In the genomic region with DNA sequence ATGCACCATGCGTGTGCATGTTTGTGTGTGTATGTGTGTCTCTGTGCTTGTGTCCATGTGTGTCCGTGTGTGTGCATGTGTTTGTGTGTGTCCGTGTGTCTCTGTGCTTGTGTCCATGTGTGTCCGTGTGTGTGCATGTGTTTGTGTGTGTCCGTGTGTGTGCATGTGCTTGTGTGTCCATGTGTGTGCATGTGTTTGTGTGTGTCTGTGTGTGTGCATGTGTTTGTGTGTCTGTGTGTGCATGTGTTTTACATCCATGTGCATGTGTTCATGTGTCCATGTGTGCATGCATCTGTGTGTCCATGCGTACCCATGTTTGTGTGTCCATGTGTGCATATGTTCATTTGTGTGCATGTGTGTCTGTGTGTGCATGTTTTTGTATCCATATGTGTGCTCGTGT, we compare ENCODE assay signal across 19 cellular contexts.
DNase-seq lines count a peak whose midpoint lies in the region; ATAC-seq, FAIRE-seq and TF ChIP-seq lines count a peak whose summit lies in the region.
"Had no signal": no experiment of that assay in that cellular context is flagged by ENCODE, and none has a peak within 500 bp of the region (broad histone marks: within the 10 kb centered on the region; RNA-seq: fewer than 3 reads in every experiment).

No MANE protein-coding gene starts in this region.

- BruUV-seq in GM12878 (replicated peaks; lab: Mats Ljungman, UMichigan): no TSS peak

- no peak overlapping the region for H2BK15ac ChIP-seq in mesenchymal stem cell (ENCODE audit: low read depth, poor library complexity, severe bottlenecking)

- H3K4ac ChIP-seq in mesenchymal stem cell (ENCODE audit: low read depth in 1 of 2, low read length in 2 of 2): no peak overlapping the region

- 84% methylated on average over 7 of the region's 7 CpGs for WGBS in GM12878 (ENCODE audit: insufficient coverage, insufficient replicate concordance, low lambda C conversion rate, missing lambda C conversion rate)
- WGBS in mesenchymal stem cell: 91% methylated on average over 7 of the region's 7 CpGs

- H3K36me3 Mint-ChIP-seq in CD4-positive, alpha-beta T cell (ENCODE audit: low read depth): no peaks in the 10 kb centered on the region

- H4K8ac ChIP-seq in mesenchymal stem cell (ENCODE audit: low read length): no peak overlapping the region

- H3K4me1 Mint-ChIP-seq in CD4-positive, alpha-beta T cell (ENCODE audit: low read depth): peaks cover 66% of the 10 kb centered on the region

- no peak overlapping the region for H3K4me3 ChIP-seq in GM12878
- no peak overlapping the region for H3K4me3 ChIP-seq in mesenchymal stem cell (ENCODE audit: insufficient read depth in 1 of 2, low read depth in 1 of 2, low read length in 2 of 2)
- H3K4me3 ChIP-seq: Peyer's patch had no signal

- RAD21 ChIA-PET in GM12878 (lab: Charles Lee; ENCODE audit: unreplicated experiment): no interaction called here

- ATAC-seq in CD4-positive, alpha-beta T cell (ENCODE audit: poor library complexity): no peak
- no peak for ATAC-seq in GM12878
- no peak for ATAC-seq in activated CD4-positive, CD25-positive, alpha-beta regulatory T cell treated with anti-CD3 and anti-CD28 coated beads, Interleukin-2, amount 50 U/mL, for 24 hours
- ATAC-seq: SK-N-SH treated with all-trans-retinoic acid at 6 μM for 48 hours had no signal

- TF ChIP-seq CTCF in CD4-positive, alpha-beta T cell (IDR thresholded peaks at IDR 0.05): no peak
- TF ChIP-seq CTCF in GM12878 (IDR thresholded peaks at IDR 0.05 in 2 of 3, conservative IDR thresholded peaks at IDR 0.05 in 1 of 3; ENCODE audit: control insufficient read depth in 2 of 3, extremely low read depth in 1 of 3, insufficient read depth in 1 of 3, low read depth in 3 of 3, low read length in 3 of 3): no peak

- CTCF ChIA-PET in CD4-positive, alpha-beta T cell (lab: Charles Lee): no interaction called here
- CTCF ChIA-PET in GM12878 (lab: Yijun Ruan, JAX): interaction anchor here (0.6 kb wide), 1 partner anchor 70 kb away, joined by 4 read pairs; no protein-coding TSS in a partner anchor

- H3K9me3 Mint-ChIP-seq in CD4-positive, alpha-beta T cell: no peaks in the 10 kb centered on the region

- H3K4me1 ChIP-seq in GM12878 (ENCODE audit: control insufficient read depth, insufficient read depth, low read length) (peaks cover 42% of the 10 kb centered on the region), mesenchymal stem cell (ENCODE audit: control insufficient read depth, insufficient read depth, low read depth, low read length) (no peaks in the 10 kb centered on the region)

- no peak overlapping the region for H3K27ac ChIP-seq in CD4-positive, alpha-beta T cell (ENCODE audit: low read depth, low read length)
- H3K27ac ChIP-seq in GM12878 (ENCODE audit: control insufficient read depth, insufficient read depth) (no peak overlapping the region), mesenchymal stem cell (ENCODE audit: low read length, poor library complexity, severe bottlenecking) (no peak overlapping the region)
- H3K27ac ChIP-seq: Peyer's patch had no signal

- H2BK120ac ChIP-seq in mesenchymal stem cell (ENCODE audit: low read depth, low read length): no peak overlapping the region

- no peak overlapping the region for H3K18ac ChIP-seq in mesenchymal stem cell (ENCODE audit: low read depth in 1 of 2, low read length in 2 of 2)

- no peak overlapping the region for H3K4me3 Mint-ChIP-seq in CD4-positive, alpha-beta T cell

- SMC1A ChIA-PET in GM12878 (lab: Charles Lee; ENCODE audit: uncharacterized antibody, unreplicated experiment): no interaction called here

- no peak overlapping the region for H2AK5ac ChIP-seq in mesenchymal stem cell (ENCODE audit: low read length, severe bottlenecking)

- TF ChIP-seq POLR2A in GM12892 (IDR thresholded peaks at IDR 0.05; ENCODE audit: low read depth, low read length) (no peak), GM12878 (IDR thresholded peaks at IDR 0.05; ENCODE audit: low read depth, low read length) (no peak)

- H3K9ac ChIP-seq in GM12878 (ENCODE audit: control insufficient read depth, insufficient read depth, low read length): no peak overlapping the region
- H3K9ac ChIP-seq in mesenchymal stem cell (ENCODE audit: low read length): no peak overlapping the region

- no peak overlapping the region for H2BK5ac ChIP-seq in mesenchymal stem cell (ENCODE audit: low read depth, low read length, poor library complexity, severe bottlenecking)

- no peaks in the 10 kb centered on the region for H3K27me3 Mint-ChIP-seq in CD4-positive, alpha-beta T cell

- H3K23ac ChIP-seq in mesenchymal stem cell (ENCODE audit: low read length in 2 of 2): no peak overlapping the region

- FAIRE-seq in GM12892 (lab: Jason Lieb, UNC) (peak; percentile 76), GM12878 (lab: Jason Lieb, UNC) (no peak)
- FAIRE-seq: GM18507 had no signal

- H3K79me2 ChIP-seq in GM12878 (ENCODE audit: control insufficient read depth, insufficient read depth, low read length): no peaks in the 10 kb centered on the region

- H3K36me3 ChIP-seq in GM12878 (ENCODE audit: control insufficient read depth in 2 of 2, insufficient read depth in 2 of 2, low read length in 1 of 2) (no peaks in the 10 kb centered on the region), mesenchymal stem cell (ENCODE audit: control insufficient read depth in 1 of 2, insufficient read depth in 2 of 2, low read depth in 1 of 2, low read length in 2 of 2) (no peaks in the 10 kb centered on the region)
- H3K36me3 ChIP-seq: BE2C, Peyer's patch had no signal

- no peaks in the 10 kb centered on the region for H3K27me3 ChIP-seq in CD4-positive, alpha-beta T cell (ENCODE audit: control insufficient read depth, insufficient read depth, low read length)
- H3K27me3 ChIP-seq in GM12878 (replicated peaks in 1 of 2; ENCODE audit: control insufficient read depth in 2 of 2, insufficient read depth in 2 of 2, low read length in 1 of 2) (no peaks in the 10 kb centered on the region), mesenchymal stem cell (ENCODE audit: control insufficient read depth in 1 of 2, insufficient read depth in 1 of 2, low read length in 2 of 2) (peaks cover 0 to 25% of the 10 kb centered on the region in 2 experiments)
- H3K27me3 ChIP-seq: BE2C, Peyer's patch had no signal

- peak overlapping the region; percentile 31 for H3K27ac Mint-ChIP-seq in CD4-positive, alpha-beta T cell

- in situ Hi-C loops in GM12878 (cut with MboI): no loop called here

- no peak for TF ChIP-seq EP300 in GM12878 (IDR thresholded peaks at IDR 0.05; ENCODE audit: borderline replicate concordance in 1 of 2, control insufficient read depth in 1 of 2, low read depth in 2 of 2, low read length in 2 of 2)

- peak overlapping the region in 1 of 2 experiments; percentile 5 for H3K14ac ChIP-seq in mesenchymal stem cell (ENCODE audit: low read length in 2 of 2)

- DNase-seq in CD4-positive, alpha-beta T cell: no peak
- no peak for DNase-seq in GM12892 (ENCODE audit: insufficient read length)
- no peak for DNase-seq in GM12878 (ENCODE audit: low read depth, low spot score)
- no peak for DNase-seq in mesenchymal stem cell
- no peak for DNase-seq in NCI-H2227 treated with DMSO at 0.1 percent for 48 hours (lab: John Stamatoyannopoulos, UW)
- DNase-seq in DMS153 treated with DMSO at 0.1 percent for 48 hours (lab: John Stamatoyannopoulos, UW; ENCODE audit: unreplicated experiment): no peak
- no peak for DNase-seq in NCI-H1048 (lab: John Stamatoyannopoulos, UW)
- DNase-seq: BE2C, DND-41, MV-4-11, NCI-H1694, NCI-H2081, NCI-H2171, NCI-H446, NCI-H526, Peyer's patch had no signal

- intact Hi-C loops in CD4-positive, alpha-beta T cell (cut with DNase I, micrococcal nuclease): loop anchor here (5.0 to 10.0 kb wide), 2 partner anchors 65 to 373 kb away; no protein-coding TSS in a partner anchor
- intact Hi-C loops in GM12878 (cut with micrococcal nuclease; ENCODE audit: unreplicated experiment): no loop called here

- H2AFZ ChIP-seq in GM12878 (ENCODE audit: control insufficient read depth, low read depth, low read length) (no peak overlapping the region), mesenchymal stem cell (ENCODE audit: low read depth, low read length) (no peak overlapping the region)

- H4K91ac ChIP-seq in mesenchymal stem cell (ENCODE audit: low read length): peak overlapping the region; percentile 40

- POLR2A ChIA-PET in CD4-positive, alpha-beta T cell (lab: Charles Lee): no interaction called here
- POLR2A ChIA-PET in GM12878 (lab: Charles Lee): no interaction called here

- no peak overlapping the region for H2BK12ac ChIP-seq in mesenchymal stem cell (ENCODE audit: low read length in 2 of 2)

- TF ChIP-seq RAD21 in GM12878 (IDR thresholded peaks at IDR 0.05; ENCODE audit: insufficient read depth, low read depth, low read length): no peak

- H3K4me2 ChIP-seq in GM12878 (ENCODE audit: control insufficient read depth, insufficient read depth) (no peak overlapping the region), mesenchymal stem cell (ENCODE audit: low read length, poor library complexity, severe bottlenecking) (no peak overlapping the region)

- no peaks in the 10 kb centered on the region for H4K20me1 ChIP-seq in GM12878 (ENCODE audit: control insufficient read depth, insufficient read depth)

- no peaks in the 10 kb centered on the region for H3K79me1 ChIP-seq in mesenchymal stem cell (replicated peaks; ENCODE audit: low read length, poor library complexity, severe bottlenecking)

- H3K9me3 ChIP-seq in CD4-positive, alpha-beta T cell (ENCODE audit: control insufficient read depth, low read length): no peaks in the 10 kb centered on the region
- no peaks in the 10 kb centered on the region for H3K9me3 ChIP-seq in GM12878 (replicated peaks; ENCODE audit: control insufficient read depth, insufficient read depth, low read length)
- no peaks in the 10 kb centered on the region for H3K9me3 ChIP-seq in mesenchymal stem cell (ENCODE audit: control insufficient read depth, low read length)
- H3K9me3 ChIP-seq: BE2C, Peyer's patch had no signal

TF ChIP-seq in GM12878, 131 proteins besides CTCF, POLR2A, EP300 and RAD21:
- TF ChIP-seq JUND (IDR thresholded peaks at IDR 0.05; ENCODE audit: low read depth, low read length) (no peak), MEF2A (IDR thresholded peaks at IDR 0.05; ENCODE audit: insufficient read depth, low read depth, low read length) (no peak), HDGF (IDR thresholded peaks at IDR 0.05) (peak; percentile 78; the same call in 1 of the 2 replicates), NR2C2 (IDR thresholded peaks at IDR 0.05; ENCODE audit: borderline replicate concordance, control insufficient read depth, insufficient read length, low read depth) (peak; percentile 10)
